In the genomic region with DNA sequence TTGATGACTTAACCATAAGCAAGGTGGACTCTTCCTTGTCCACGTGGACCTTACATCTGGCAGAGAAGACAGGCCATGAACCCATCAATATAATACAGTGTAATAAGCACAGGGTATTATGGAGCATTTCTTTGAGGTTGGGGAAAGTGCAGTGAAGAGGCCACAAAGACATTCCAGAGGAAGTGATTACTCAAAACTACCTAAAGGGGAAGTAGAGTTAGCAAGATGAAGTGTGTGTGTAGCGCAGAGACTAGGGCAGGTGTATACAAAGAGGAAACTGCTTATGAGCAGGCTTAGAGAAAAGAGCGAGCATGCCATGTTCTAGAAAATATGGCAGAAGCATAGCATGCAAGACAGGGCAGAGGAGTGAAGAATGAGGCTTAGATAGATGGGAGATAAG, we compare ENCODE assay signal across 9 cellular contexts. TPM values are rescaled to one million over a fixed set of nuclear protein-coding genes. Genes with fewer than 3 reads are reported as not detected.
A peak's percentile ranks its signal among the peaks of the same experiment; 100 is the strongest.
DNase-seq lines count a peak whose midpoint lies in the region; ATAC-seq and TF ChIP-seq lines count a peak whose summit lies in the region.
"Had no signal": no experiment of that assay in that cellular context is flagged by ENCODE, and none has a peak within 500 bp of the region (broad histone marks: within the 10 kb centered on the region; RNA-seq: fewer than 3 reads in every experiment).

No MANE protein-coding gene starts in this region.

- H3K9me3 ChIP-seq in CD8-positive, alpha-beta memory T cell (ENCODE audit: low read length): no peaks in the 10 kb centered on the region
- no peaks in the 10 kb centered on the region for H3K9me3 ChIP-seq in sigmoid colon

- DNase-seq in activated B cell treated with CpG ODN at 0.5 μM for 24 hours (no peak), caudate nucleus (lab: John Stamatoyannopoulos, UW) (no peak), DMS114 treated with DMSO at 0.1 percent for 48 hours (lab: John Stamatoyannopoulos, UW; ENCODE audit: unreplicated experiment) (no peak), sigmoid colon (no peak)
- no peak for DNase-seq in CD8-positive, alpha-beta memory T cell
- DNase-seq: NCI-H187 had no signal

- no peaks in the 10 kb centered on the region for H3K4me1 ChIP-seq in CD8-positive, alpha-beta memory T cell (ENCODE audit: insufficient read depth, low read length)
- H3K4me1 ChIP-seq in sigmoid colon: no peaks in the 10 kb centered on the region

- H3K36me3 ChIP-seq in CD8-positive, alpha-beta memory T cell (ENCODE audit: insufficient read depth, low read length): no peaks in the 10 kb centered on the region
- H3K36me3 ChIP-seq in sigmoid colon: no peaks in the 10 kb centered on the region

- no peak for TF ChIP-seq CTCF in activated B cell treated with CpG ODN at 0.5 μM for 24 hours (IDR thresholded peaks at IDR 0.05)
- no peak for TF ChIP-seq CTCF in sigmoid colon (IDR thresholded peaks at IDR 0.05)

- intact Hi-C loops in activated B cell treated with CpG ODN at 0.5 μM for 24 hours (cut with micrococcal nuclease) (loop anchor here (2.0 to 5.0 kb wide), 5 partner anchors 21 to 81 kb away; no protein-coding TSS in a partner anchor), sigmoid colon (cut with DNase I) (no loop called here)

- WGBS in sigmoid colon, 2 donors: 49 to 81% methylated on average over 3 of the region's 3 CpGs

- TF ChIP-seq POLR2A in sigmoid colon (IDR thresholded peaks at IDR 0.05): no peak

- H3K36me3 Mint-ChIP-seq in activated B cell treated with CpG ODN at 0.5 μM for 24 hours (ENCODE audit: low read depth): no peaks in the 10 kb centered on the region
- H3K36me3 Mint-ChIP-seq in CD8-positive, alpha-beta memory T cell: no peaks in the 10 kb centered on the region

- CTCF ChIA-PET in activated B cell treated with CpG ODN at 0.5 μM for 24 hours (lab: Charles Lee): interaction anchor here (1.3 kb wide), 1 partner anchor 83 kb away, joined by 4 read pairs; no protein-coding TSS in a partner anchor
- CTCF ChIA-PET in CD8-positive, alpha-beta memory T cell (lab: Charles Lee): no interaction called here

- no peaks in the 10 kb centered on the region for H3K9me3 Mint-ChIP-seq in activated B cell treated with CpG ODN at 0.5 μM for 24 hours
- H3K9me3 Mint-ChIP-seq in CD8-positive, alpha-beta memory T cell: no peaks in the 10 kb centered on the region

- no peaks in the 10 kb centered on the region for H3K27me3 ChIP-seq in CD8-positive, alpha-beta memory T cell (ENCODE audit: insufficient read depth, low read length, poor library complexity, severe bottlenecking)
- no peaks in the 10 kb centered on the region for H3K27me3 ChIP-seq in sigmoid colon

- H3K27ac ChIP-seq in CD8-positive, alpha-beta memory T cell (ENCODE audit: low read depth, low read length): no peak overlapping the region
- H3K27ac ChIP-seq in caudate nucleus (ENCODE audit: low read depth, low read length) (no peak overlapping the region), sigmoid colon (no peak overlapping the region)

- ATAC-seq in GM18502 (IDR thresholded peaks at IDR 0.05; ENCODE audit: poor library complexity, unreplicated experiment) (peak; percentile 100), GM21423 (IDR thresholded peaks at IDR 0.05; ENCODE audit: unreplicated experiment) (peak; percentile 97), HG03342 (IDR thresholded peaks at IDR 0.05; ENCODE audit: unreplicated experiment) (peak; percentile 97), activated B cell treated with CpG ODN at 0.5 μM for 24 hours (ENCODE audit: low read depth) (peak; percentile 97)

- H3K4me3 Mint-ChIP-seq in activated B cell treated with CpG ODN at 0.5 μM for 24 hours: peak overlapping the region; percentile 17
- H3K4me3 Mint-ChIP-seq in CD8-positive, alpha-beta memory T cell: no peak overlapping the region

- H3K27me3 Mint-ChIP-seq in activated B cell treated with CpG ODN at 0.5 μM for 24 hours: no peaks in the 10 kb centered on the region
- peaks cover 10 to 15% of the 10 kb centered on the region in 2 donors for H3K27me3 Mint-ChIP-seq in CD8-positive, alpha-beta memory T cell

- H3K4me1 Mint-ChIP-seq in activated B cell treated with CpG ODN at 0.5 μM for 24 hours: peaks cover 18% of the 10 kb centered on the region
- peaks cover 0 to 6% (median 0%) of the 10 kb centered on the region in 3 donors for H3K4me1 Mint-ChIP-seq in CD8-positive, alpha-beta memory T cell

- POLR2A ChIA-PET in activated B cell treated with CpG ODN at 0.5 μM for 24 hours (lab: Charles Lee): interaction anchor here (1.2 kb wide), 1 partner anchor 74 kb away, joined by 5 read pairs; the partner anchor contains the start of gene HPS3
- POLR2A ChIA-PET in CD8-positive, alpha-beta memory T cell (lab: Charles Lee): no interaction called here

- no peak overlapping the region for H3K4me3 ChIP-seq in CD8-positive, alpha-beta memory T cell (ENCODE audit: low read length)
- H3K4me3 ChIP-seq in sigmoid colon: no peak overlapping the region

- no peak for TF ChIP-seq EP300 in sigmoid colon (IDR thresholded peaks at IDR 0.05)

- H3K27ac Mint-ChIP-seq in activated B cell treated with CpG ODN at 0.5 μM for 24 hours: peak overlapping the region; percentile 54
- no peak overlapping the region for H3K27ac Mint-ChIP-seq in CD8-positive, alpha-beta memory T cell

RNA-seq across cellular contexts. Expression of gene CP, which starts 17.9 kb away (rescaled TPM):
- total RNA-seq in activated B cell treated with CpG ODN at 0.5 μM for 24 hours (not detected in 2 replicates), sigmoid colon (1 to 10 TPM; 3.7 to 7.1 (median 6.1) TPM)
- total RNA-seq in CD8-positive, alpha-beta memory T cell: not detected
- not detected for polyA plus RNA-seq in CD8-positive, alpha-beta memory T cell
- 10 to 100 TPM in 2 of 3 donors, under 1 TPM in 1; 0.69 to 13.2 (median 10.6) TPM for polyA plus RNA-seq in sigmoid colon
